27 cellular contexts compared by ENCODE assay signal in the genomic region with DNA sequence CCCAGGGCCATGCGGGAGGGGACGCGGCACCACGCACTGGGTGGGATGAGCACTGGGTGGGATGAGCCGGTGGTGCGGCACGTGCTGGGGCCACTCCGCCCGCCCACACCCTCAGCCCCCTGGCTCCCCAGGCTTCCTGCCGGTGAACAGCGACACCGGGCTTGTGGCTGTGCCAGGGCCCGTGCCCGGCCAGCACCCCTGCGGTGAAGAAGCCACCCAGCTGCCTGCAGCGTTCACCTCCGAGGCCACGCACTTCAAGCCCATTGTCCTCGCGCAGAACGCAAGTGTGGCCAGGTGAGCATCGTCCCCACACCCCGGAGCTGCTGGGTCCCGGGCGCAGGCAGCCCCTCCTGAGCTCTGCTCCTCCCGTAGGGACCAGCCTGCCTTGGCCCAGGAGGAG. TPM values are rescaled to one million over a fixed set of nuclear protein-coding genes. Genes with fewer than 3 reads are reported as not detected.
DNase-seq lines count a peak whose midpoint lies in the region; ATAC-seq, FAIRE-seq and TF ChIP-seq lines count a peak whose summit lies in the region.
"Had no signal": no experiment of that assay in that cellular context is flagged by ENCODE, and none has a peak within 500 bp of the region (broad histone marks: within the 10 kb centered on the region; RNA-seq: fewer than 3 reads in every experiment).

No MANE protein-coding gene starts in this region.

- H3K23ac ChIP-seq in neuronal stem cell (ENCODE audit: low read depth, low read length, poor library complexity), result no peak overlapping the region
- H3K23ac ChIP-seq in trophoblast cell (ENCODE audit: low read length), result no peak overlapping the region

- H2AFZ ChIP-seq in neuronal stem cell (ENCODE audit: low read length) (no peak overlapping the region), trophoblast cell (ENCODE audit: insufficient read depth, low read length, poor library complexity) (no peak overlapping the region)
- H2AFZ ChIP-seq: GM23248 had no signal

- H3K36me3 ChIP-seq in right atrium auricular region (no peaks in the 10 kb centered on the region), neuronal stem cell (replicated peaks in 1 of 2; ENCODE audit: control insufficient read depth in 2 of 2, insufficient read depth in 2 of 2, low read length in 2 of 2) (no peaks in the 10 kb centered on the region), trophoblast cell (ENCODE audit: control insufficient read depth in 1 of 2, insufficient read depth in 2 of 2, low read length in 2 of 2) (no peaks in the 10 kb centered on the region)

- H3K27me3 Mint-ChIP-seq in stimulated activated naive CD8-positive, alpha-beta T cell treated with anti-CD3 and anti-CD28 coated beads, Interleukin-15, amount 100 ng/mL, for 72 hours, result peaks cover 7% of the 10 kb centered on the region
- peaks cover 28% of the 10 kb centered on the region for H3K27me3 Mint-ChIP-seq in stimulated activated memory B cell treated with anti-CD40 and anti-IgM and Interleukin-4, amounts not matched to agents 10 μg/mL and 1 μg/mL and 100 μg/mL, for 72 hours
- H3K27me3 Mint-ChIP-seq: B cell; CD4-positive, alpha-beta T cell; CD8-positive, alpha-beta memory T cell had no signal

- H3K4ac ChIP-seq in neuronal stem cell (ENCODE audit: low read length) (peak overlapping the region; percentile 84), trophoblast cell (ENCODE audit: low read depth, low read length) (no peak overlapping the region)

- H4K91ac ChIP-seq in neuronal stem cell (ENCODE audit: low read depth, low read length, poor library complexity) (no peak overlapping the region), trophoblast cell (ENCODE audit: low read depth, low read length) (no peak overlapping the region)

- H3K4me3 ChIP-seq in right atrium auricular region, result no peak overlapping the region
- H3K4me3 ChIP-seq in neuronal stem cell (ENCODE audit: low read length in 2 of 2), result no peak overlapping the region
- H3K4me3 ChIP-seq in trophoblast cell (ENCODE audit: low read depth, low read length), result no peak overlapping the region
- H3K4me3 ChIP-seq: BLaER1, GM12878, GM23248 had no signal

- H2BK5ac ChIP-seq in neuronal stem cell (ENCODE audit: low read length) (peak overlapping the region; percentile 90), trophoblast cell (ENCODE audit: low read depth, low read length, poor library complexity) (no peak overlapping the region)

- no peaks in the 10 kb centered on the region for H3K27me3 ChIP-seq in right atrium auricular region
- peaks cover 0 to 8% (median 0%) of the 10 kb centered on the region in 3 experiments for H3K27me3 ChIP-seq in neuronal stem cell (ENCODE audit: control insufficient read depth in 3 of 3, insufficient read depth in 3 of 3, low read depth in 1 of 3, low read length in 3 of 3)
- H3K27me3 ChIP-seq in trophoblast cell (ENCODE audit: insufficient read depth, low read length), result no peaks in the 10 kb centered on the region
- H3K27me3 ChIP-seq: BLaER1 had no signal

- H4K12ac ChIP-seq in trophoblast cell (ENCODE audit: low read depth, low read length), result no peak overlapping the region

- H3K36me3 Mint-ChIP-seq in stimulated activated memory B cell treated with anti-CD40 and anti-IgM and Interleukin-4, amounts not matched to agents 10 μg/mL and 1 μg/mL and 100 μg/mL, for 72 hours, result no peaks in the 10 kb centered on the region
- H3K36me3 Mint-ChIP-seq: CD8-positive, alpha-beta memory T cell had no signal

- H3K4me2 ChIP-seq in neuronal stem cell (ENCODE audit: insufficient read depth, low read length, poor library complexity, severe bottlenecking), result no peak overlapping the region
- no peak overlapping the region for H3K4me2 ChIP-seq in trophoblast cell (ENCODE audit: low read length)
- H3K4me2 ChIP-seq: BLaER1 had no signal

- H4K8ac ChIP-seq in neuronal stem cell (ENCODE audit: low read depth, low read length) (no peak overlapping the region), trophoblast cell (ENCODE audit: low read depth, low read length) (no peak overlapping the region)

- H3K14ac ChIP-seq in neuronal stem cell (ENCODE audit: low read length), result peak overlapping the region; percentile 56
- no peak overlapping the region for H3K14ac ChIP-seq in trophoblast cell (ENCODE audit: low read length)

- no CpG with 5 or more reads among the region's 26 CpGs for WGBS in neuronal stem cell (ENCODE audit: extremely low coverage in 2 of 2, insufficient read length in 2 of 2, insufficient replicate concordance in 1 of 2), 2 donors
- WGBS in trophoblast cell (ENCODE audit: extremely low coverage, insufficient coverage, insufficient read length), result no CpG with 5 or more reads among the region's 26 CpGs

- peak overlapping the region; percentile 28 for H3K18ac ChIP-seq in neuronal stem cell (ENCODE audit: low read length)
- no peak overlapping the region for H3K18ac ChIP-seq in trophoblast cell (ENCODE audit: low read length)

- H3K9ac ChIP-seq in neuronal stem cell (ENCODE audit: low read depth, low read length, poor library complexity) (no peak overlapping the region), trophoblast cell (ENCODE audit: low read length) (no peak overlapping the region)
- H3K9ac ChIP-seq: BLaER1, GM23248 had no signal

- H2BK12ac ChIP-seq in neuronal stem cell (ENCODE audit: low read length) (no peak overlapping the region), trophoblast cell (ENCODE audit: low read length) (no peak overlapping the region)

- intact Hi-C loops in Right ventricle myocardium inferior (cut with DNase I), result no loop called here

- peak; percentile 7 for DNase-seq in Right ventricle myocardium inferior (ENCODE audit: missing footprints)
- no peak for DNase-seq in right atrium auricular region (ENCODE audit: low spot score)
- DNase-seq in stimulated activated naive CD8-positive, alpha-beta T cell treated with anti-CD3 and anti-CD28 coated beads, Interleukin-15, amount 100 ng/mL, for 72 hours, result no peak
- no peak for DNase-seq in stimulated activated naive CD8-positive, alpha-beta T cell treated with anti-CD3 and anti-CD28 coated beads, Interleukin-15, Interleukin-2, amounts not matched to agents 100 U/mL and 50 U/mL, for 24 hours
- DNase-seq in neuronal stem cell (ENCODE audit: low spot score), result no peak
- no peak for DNase-seq in urothelium cell line (ENCODE audit: low spot score)
- DNase-seq in trophoblast cell, result no peak
- DNase-seq: CD4-positive, alpha-beta T cell; CD8-positive, alpha-beta memory T cell; DMS 273 treated with DMSO at 0.1 percent for 48 hours; DMS79; EL; GDM1; GM23248; H9 had no signal

- H3K9me3 Mint-ChIP-seq in stimulated activated naive CD8-positive, alpha-beta T cell treated with anti-CD3 and anti-CD28 coated beads, Interleukin-15, amount 100 ng/mL, for 72 hours, result no peaks in the 10 kb centered on the region
- peaks cover 7% of the 10 kb centered on the region for H3K9me3 Mint-ChIP-seq in stimulated activated memory B cell treated with anti-CD40 and anti-IgM and Interleukin-4, amounts not matched to agents 10 μg/mL and 1 μg/mL and 100 μg/mL, for 72 hours
- H3K9me3 Mint-ChIP-seq: CD4-positive, alpha-beta T cell had no signal

- H3K4me1 ChIP-seq in right atrium auricular region, result no peaks in the 10 kb centered on the region
- H3K4me1 ChIP-seq in neuronal stem cell (ENCODE audit: control insufficient read depth in 2 of 2, insufficient read depth in 1 of 2, low read depth in 1 of 2, low read length in 2 of 2), result peaks cover 2 to 4% of the 10 kb centered on the region in 2 donors
- H3K4me1 ChIP-seq in trophoblast cell (ENCODE audit: control insufficient read depth in 1 of 2, insufficient read depth in 2 of 2, low read length in 2 of 2), result no peaks in the 10 kb centered on the region

- no peak overlapping the region for H3K4me3 Mint-ChIP-seq in stimulated activated naive CD8-positive, alpha-beta T cell treated with anti-CD3 and anti-CD28 coated beads, Interleukin-15, amount 100 ng/mL, for 72 hours
- H3K4me3 Mint-ChIP-seq in stimulated activated memory B cell treated with anti-CD40 and anti-IgM and Interleukin-4, amounts not matched to agents 10 μg/mL and 1 μg/mL and 100 μg/mL, for 72 hours, result no peak overlapping the region
- H3K4me3 Mint-ChIP-seq: B cell; CD4-positive, alpha-beta T cell; CD8-positive, alpha-beta memory T cell; H9 had no signal

- no peak for TF ChIP-seq CTCF in right atrium auricular region (IDR thresholded peaks at IDR 0.05)

- H3K9me3 ChIP-seq in right atrium auricular region, result peaks cover 0 to 8% of the 10 kb centered on the region in 2 donors
- peaks cover 0 to 3% of the 10 kb centered on the region in 2 donors for H3K9me3 ChIP-seq in neuronal stem cell (replicated peaks in 1 of 2; ENCODE audit: control insufficient read depth in 2 of 2, insufficient read depth in 1 of 2, low read depth in 1 of 2, low read length in 2 of 2)
- H3K9me3 ChIP-seq in trophoblast cell (ENCODE audit: insufficient read depth, low read depth, low read length), result peaks cover 5% of the 10 kb centered on the region

- no peak overlapping the region for H2BK15ac ChIP-seq in neuronal stem cell (ENCODE audit: low read length)

- H2BK120ac ChIP-seq in neuronal stem cell (ENCODE audit: low read depth, low read length) (no peak overlapping the region), trophoblast cell (ENCODE audit: insufficient read depth, low read length, poor library complexity) (no peak overlapping the region)

- H3K27ac Mint-ChIP-seq in stimulated activated naive CD8-positive, alpha-beta T cell treated with anti-CD3 and anti-CD28 coated beads, Interleukin-15, amount 100 ng/mL, for 72 hours, result no peak overlapping the region
- H3K27ac Mint-ChIP-seq in stimulated activated memory B cell treated with anti-CD40 and anti-IgM and Interleukin-4, amounts not matched to agents 10 μg/mL and 1 μg/mL and 100 μg/mL, for 72 hours, result no peak overlapping the region
- H3K27ac Mint-ChIP-seq: B cell; CD4-positive, alpha-beta T cell; CD8-positive, alpha-beta memory T cell; H9 had no signal

- no peaks in the 10 kb centered on the region for H3K79me2 ChIP-seq in trophoblast cell (ENCODE audit: control insufficient read depth, insufficient read depth, low read length, poor library complexity)

- no peak for FAIRE-seq in urothelium cell line (lab: Jason Lieb, UNC)
- FAIRE-seq: A204.1, D721Med, GM12878, GM19239 had no signal

- H3K27ac ChIP-seq in right atrium auricular region (no peak overlapping the region), neuronal stem cell (replicated peaks; ENCODE audit: low read length) (no peak overlapping the region), trophoblast cell (ENCODE audit: low read depth, low read length) (no peak overlapping the region)
- H3K27ac ChIP-seq: 22Rv1, BLaER1, C4-2B, GM23248 had no signal

- no peak overlapping the region for H2AK5ac ChIP-seq in neuronal stem cell (ENCODE audit: low read depth, low read length)
- H2AK5ac ChIP-seq in trophoblast cell (ENCODE audit: low read length), result no peak overlapping the region

- peaks cover 2% of the 10 kb centered on the region for H3K79me1 ChIP-seq in neuronal stem cell (ENCODE audit: low read depth, low read length)
- no peaks in the 10 kb centered on the region for H3K79me1 ChIP-seq in trophoblast cell (ENCODE audit: low read length)

- no peaks in the 10 kb centered on the region for H3K4me1 Mint-ChIP-seq in stimulated activated naive CD8-positive, alpha-beta T cell treated with anti-CD3 and anti-CD28 coated beads, Interleukin-15, amount 100 ng/mL, for 72 hours
- no peaks in the 10 kb centered on the region for H3K4me1 Mint-ChIP-seq in stimulated activated memory B cell treated with anti-CD40 and anti-IgM and Interleukin-4, amounts not matched to agents 10 μg/mL and 1 μg/mL and 100 μg/mL, for 72 hours
- H3K4me1 Mint-ChIP-seq: B cell; CD8-positive, alpha-beta memory T cell had no signal

- no peak for ATAC-seq in Right ventricle myocardium inferior
- peak; percentile 35 for ATAC-seq in stimulated activated naive CD8-positive, alpha-beta T cell treated with anti-CD3 and anti-CD28 coated beads, Interleukin-15, amount 100 ng/mL, for 72 hours
- ATAC-seq in stimulated activated naive CD8-positive, alpha-beta T cell treated with anti-CD3 and anti-CD28 coated beads, Interleukin-15, Interleukin-2, amounts not matched to agents 100 U/mL and 50 U/mL, for 24 hours, result no peak
- peak; percentile 21 for ATAC-seq in stimulated activated memory B cell treated with anti-CD40 and anti-IgM and Interleukin-4, amounts not matched to agents 10 μg/mL and 1 μg/mL and 100 μg/mL, for 72 hours
- ATAC-seq: GM12878, HCT116 had no signal

RNA-seq across cellular contexts. Expression of a gene that starts 31.8 kb away (rescaled TPM):
- total RNA-seq in Right ventricle myocardium inferior (not detected), right atrium auricular region (not detected)
- 0.35 TPM for polyA plus RNA-seq in neuronal stem cell (2013, experiment 1 of 2)
- polyA plus RNA-seq in neuronal stem cell (2013, experiment 2 of 2), result 0.33 TPM
- 0.25 and 0.31 TPM in 2 replicates for polyA plus RNA-seq in trophoblast cell (2013)
- total RNA-seq: CD4-positive, alpha-beta T cell; CD8-positive, alpha-beta memory T cell; GM12878; GM23248; H4 had no signal
- polyA plus RNA-seq: AG04450; CD8-positive, alpha-beta memory T cell; GM12878; GM23248 had no signal

RNA-seq across cellular contexts. Expression of a gene that starts 38.2 kb away (rescaled TPM):
- not detected for total RNA-seq in Right ventricle myocardium inferior
- 1 to 10 TPM in 1 of 2 donors, under 1 TPM in 1; 0.59 to 1.8 TPM for total RNA-seq in right atrium auricular region
- polyA plus RNA-seq in neuronal stem cell (2013, experiment 1 of 2), result 6.4 TPM
- 6.1 TPM for polyA plus RNA-seq in neuronal stem cell (2013, experiment 2 of 2)
- polyA plus RNA-seq in trophoblast cell (2013), result 0.71 and 0.75 TPM in 2 replicates
- total RNA-seq: CD4-positive, alpha-beta T cell; CD8-positive, alpha-beta memory T cell had no signal

RNA-seq across cellular contexts. Expression of a gene that starts 39.4 kb away (rescaled TPM):
- total RNA-seq in Right ventricle myocardium inferior, result 0.54 TPM
- under 1 TPM; 0.44 to 0.63 TPM for total RNA-seq in right atrium auricular region
- polyA plus RNA-seq in neuronal stem cell (2013, experiment 1 of 2), result 0.42 TPM
- 0.35 TPM for polyA plus RNA-seq in neuronal stem cell (2013, experiment 2 of 2)
- 0.14 and 0.19 TPM in 2 replicates for polyA plus RNA-seq in trophoblast cell (2013)
- total RNA-seq: B cell; CD8-positive, alpha-beta memory T cell; GM12878; GM23248; H4 had no signal
- polyA plus RNA-seq: AG04450; CD8-positive, alpha-beta memory T cell; GM23248 had no signal

Comparison
In these comparisons a context has a peak if more than half of its experiments do, and no peak if none do; other contexts are left out.
1. ATAC-seq: peak in stimulated activated naive CD8-positive, alpha-beta T cell treated with anti-CD3 and anti-CD28 coated beads, Interleukin-15, amount 100 ng/mL, for 72 hours (single experiment) and stimulated activated memory B cell treated with anti-CD40 and anti-IgM and Interleukin-4, amounts not matched to agents 10 μg/mL and 1 μg/mL and 100 μg/mL, for 72 hours (single experiment); none in Right ventricle myocardium inferior (single experiment) and stimulated activated naive CD8-positive, alpha-beta T cell treated with anti-CD3 and anti-CD28 coated beads, Interleukin-15, Interleukin-2, amounts not matched to agents 100 U/mL and 50 U/mL, for 24 hours (single experiment).